ENCODE assay signal across 8 cellular contexts in genomic region chr3:58332575-58333179, GRCh38. TPM values are rescaled to one million over a fixed set of nuclear protein-coding genes. Genes with fewer than 3 reads are reported as not detected.
DNase-seq lines count a peak whose midpoint lies in the region; ATAC-seq and TF ChIP-seq lines count a peak whose summit lies in the region.

TSS of gene PXK (plus strand) at chr3:58332892. CDS start at chr3:58332989, 97 bp downstream.

- 0 to 4% (median 1%) methylated on average over 17 to 76 of the region's 76 CpGs for WGBS in stomach, 5 donors

- peak; percentile 89 for ATAC-seq in GM19372 (IDR thresholded peaks at IDR 0.05; ENCODE audit: low read depth, unreplicated experiment)
- ATAC-seq in HG03469 (IDR thresholded peaks at IDR 0.05; ENCODE audit: unreplicated experiment): peak; percentile 66

- peaks cover 0 to 5% (median 0%) of the 10 kb centered on the region in 3 donors for H3K36me3 Mint-ChIP-seq in CD8-positive, alpha-beta memory T cell
- H3K36me3 Mint-ChIP-seq in neural crest cell (ENCODE audit: low read depth): no peaks in the 10 kb centered on the region

- POLR2A ChIA-PET in CD8-positive, alpha-beta memory T cell (lab: Charles Lee): interaction anchor here (0.6 to 2.3 kb wide), 4 partner anchors 26 to 1777 kb away, joined by 3 to 9 read pairs (median 3); partner anchors contain the start of genes HTD2 and KCTD6

- H3K27ac ChIP-seq in CD8-positive, alpha-beta memory T cell (ENCODE audit: low read depth, low read length): peak within 1 kb of the TSS; percentile 3
- H3K27ac ChIP-seq in stomach: peak within 1 kb of the TSS; percentile 71 to 86 (median 85)

- no peak for TF ChIP-seq EP300 in stomach (IDR thresholded peaks at IDR 0.05)

- H3K4me3 Mint-ChIP-seq in CD8-positive, alpha-beta memory T cell: peak within 1 kb of the TSS; percentile 95 to 100 (median 100)
- peak within 1 kb of the TSS; percentile 92 for H3K4me3 Mint-ChIP-seq in neural crest cell

- peak within 1 kb of the TSS; percentile 55 to 97 (median 95) for H3K27ac Mint-ChIP-seq in CD8-positive, alpha-beta memory T cell
- H3K27ac Mint-ChIP-seq in neural crest cell (ENCODE audit: unreplicated experiment): no peak within 1 kb of the TSS

- no peaks in the 10 kb centered on the region for H3K27me3 Mint-ChIP-seq in CD8-positive, alpha-beta memory T cell
- H3K27me3 Mint-ChIP-seq in neural crest cell (ENCODE audit: low read depth): peaks cover 61% of the 10 kb centered on the region

- no peaks in the 10 kb centered on the region for H3K9me3 Mint-ChIP-seq in CD8-positive, alpha-beta memory T cell
- H3K9me3 Mint-ChIP-seq in neural crest cell: no peaks in the 10 kb centered on the region

- TF ChIP-seq POLR2A in stomach (IDR thresholded peaks at IDR 0.05): no peak

- no peaks in the 10 kb centered on the region for H3K9me3 ChIP-seq in CD8-positive, alpha-beta memory T cell (ENCODE audit: low read length)
- no peaks in the 10 kb centered on the region for H3K9me3 ChIP-seq in stomach

- CTCF ChIA-PET in CD8-positive, alpha-beta memory T cell (lab: Charles Lee): interaction anchor here (0.9 to 3.2 kb wide), 12 partner anchors 18 to 194 kb away, joined by 3 to 31 read pairs (median 4); partner anchors contain the start of genes HTD2, KCTD6, PDHB and RPP14

- intact Hi-C loops in stomach (cut with DNase I; ENCODE audit: low total_unique reads): loop anchor here (10.0 kb wide), 1 partner anchor 162 kb away; the partner anchor contains the start of gene KCTD6

- H3K4me3 ChIP-seq in CD8-positive, alpha-beta memory T cell (ENCODE audit: low read length): peak within 1 kb of the TSS; percentile 77
- H3K4me3 ChIP-seq in foreskin fibroblast (ENCODE audit: low read depth in 1 of 2, low read length in 2 of 2) (peak within 1 kb of the TSS; percentile 89 to 96), stomach (peak within 1 kb of the TSS; percentile 83 to 97 (median 92))

- no peaks in the 10 kb centered on the region for H3K36me3 ChIP-seq in CD8-positive, alpha-beta memory T cell (ENCODE audit: insufficient read depth, low read length)
- no peaks in the 10 kb centered on the region for H3K36me3 ChIP-seq in stomach

- peaks cover 34 to 50% (median 45%) of the 10 kb centered on the region in 3 donors for H3K4me1 Mint-ChIP-seq in CD8-positive, alpha-beta memory T cell
- H3K4me1 Mint-ChIP-seq in neural crest cell: peaks cover 23% of the 10 kb centered on the region

- TF ChIP-seq CTCF in foreskin fibroblast (IDR thresholded peaks at IDR 0.05; ENCODE audit: low read depth, low read length) (no peak), neural crest cell (conservative IDR thresholded peaks at IDR 0.05) (no peak), stomach (IDR thresholded peaks at IDR 0.05) (no peak)

- peaks cover 16% of the 10 kb centered on the region for H3K4me1 ChIP-seq in CD8-positive, alpha-beta memory T cell (ENCODE audit: insufficient read depth, low read length)
- peaks cover 10 to 51% (median 32%) of the 10 kb centered on the region in 4 donors for H3K4me1 ChIP-seq in stomach

- H3K27me3 ChIP-seq in CD8-positive, alpha-beta memory T cell (ENCODE audit: insufficient read depth, low read length, poor library complexity, severe bottlenecking): no peaks in the 10 kb centered on the region
- no peaks in the 10 kb centered on the region for H3K27me3 ChIP-seq in stomach

- DNase-seq in CD8-positive, alpha-beta memory T cell: peak; percentile 68 to 82 (median 80)
- DNase-seq in SK-N-DZ (ENCODE audit: low spot score) (peak; percentile 59), foreskin fibroblast (peak; percentile 86 to 95), neural crest cell (ENCODE audit: low read depth, low spot score) (peak; percentile 58), stomach (peak; percentile 87)
- DNase-seq in activated naive CD4-positive, alpha-beta T cell (lab: John Stamatoyannopoulos, UW): peak; percentile 47 to 74 (median 56)

RNA-seq across cellular contexts. Expression of gene PXK, which starts in this region (rescaled TPM):
- 10 to 100 TPM; 24.8 to 27.2 TPM for total RNA-seq in CD8-positive, alpha-beta memory T cell
- polyA plus RNA-seq in CD8-positive, alpha-beta memory T cell: 27.8 TPM
- polyA plus RNA-seq in SK-N-DZ (2014; cell fraction: cytosol; rRNA removed): 6.4 and 7.3 TPM in 2 replicates
- 7.2 and 9.6 TPM in 2 replicates for polyA plus RNA-seq in SK-N-DZ (2014; cell fraction: nucleus; rRNA removed)
- total RNA-seq in neural crest cell (5.4 and 6.1 TPM in 2 replicates), stomach (10 to 100 TPM; 16.7 to 54.0 (median 38.8) TPM)
- polyA plus RNA-seq in stomach: 10 to 100 TPM in 2 of 3 donors, 1 to 10 TPM in 1; 8.3 to 26.1 (median 14.5) TPM

Comparison
In these comparisons a context has a peak if more than half of its experiments do, and no peak if none do; other contexts are left out.
1. Peak in every context shown above with its lines: DNase-seq, ATAC-seq, H3K4me3 ChIP-seq and H3K27ac ChIP-seq.